Comparison of ENCODE assay signal across 8 cellular contexts in genomic region chr10:72626444-72626754, GRCh38. TPM values are rescaled to one million over a fixed set of nuclear protein-coding genes. Genes with fewer than 3 reads are reported as not detected.
DNase-seq lines count a peak whose midpoint lies in the region; ATAC-seq and TF ChIP-seq lines count a peak whose summit lies in the region.

No MANE protein-coding gene starts in this region.

- no peak for TF ChIP-seq EP300 in esophagus muscularis mucosa (IDR thresholded peaks at IDR 0.05)
- no peak for TF ChIP-seq EP300 in sigmoid colon (IDR thresholded peaks at IDR 0.05)

- H3K9me3 ChIP-seq in RWPE2 (ENCODE audit: severe bottlenecking) = no peaks in the 10 kb centered on the region
- H3K9me3 ChIP-seq in esophagus muscularis mucosa = no peaks in the 10 kb centered on the region
- H3K9me3 ChIP-seq in sigmoid colon = no peaks in the 10 kb centered on the region

- ATAC-seq in GM18508 (IDR thresholded peaks at IDR 0.05; ENCODE audit: insufficient read depth, unreplicated experiment) = peak; percentile 8
- ATAC-seq in RWPE2 (ENCODE audit: low read depth) = no peak
- ATAC-seq in HG03025 (IDR thresholded peaks at IDR 0.05; ENCODE audit: low FRiP score, unreplicated experiment) = no peak

- TF ChIP-seq CTCF in RWPE2 (IDR thresholded peaks at IDR 0.05; ENCODE audit: poor library complexity, severe bottlenecking) (no peak), esophagus muscularis mucosa (IDR thresholded peaks at IDR 0.05) (no peak), sigmoid colon (IDR thresholded peaks at IDR 0.05) (no peak), GM20000 (IDR thresholded peaks at IDR 0.05; ENCODE audit: extremely low read depth, missing control alignments) (no peak)

- 0% methylated on average over 1 of the region's 1 CpG for WGBS in esophagus muscularis mucosa
- WGBS in sigmoid colon, 2 donors = 1 to 2% methylated on average over 1 of the region's 1 CpG

- intact Hi-C loops in esophagus muscularis mucosa (cut with DNase I) = loop anchor here (5.0 kb wide), 3 partner anchors 66 to 259 kb away; partner anchors contain the start of gene MCU
- intact Hi-C loops in sigmoid colon (cut with DNase I) = loop anchor here (2.0 to 10.0 kb wide), 3 partner anchors 66 to 272 kb away; partner anchors contain the start of genes DNAJB12 and MCU

- H3K4me1 ChIP-seq in RWPE2 (ENCODE audit: insufficient read depth, poor library complexity, severe bottlenecking) (peaks cover 10% of the 10 kb centered on the region), esophagus muscularis mucosa (peaks cover 6 to 20% (median 19%) of the 10 kb centered on the region in 4 donors), sigmoid colon (peaks cover 0 to 15% (median 13%) of the 10 kb centered on the region in 4 donors)

- TF ChIP-seq POLR2A in esophagus muscularis mucosa (IDR thresholded peaks at IDR 0.05; ENCODE audit: low read depth) (no peak), sigmoid colon (IDR thresholded peaks at IDR 0.05) (no peak)

- H3K36me3 ChIP-seq in RWPE2 (ENCODE audit: low read depth) = no peaks in the 10 kb centered on the region
- no peaks in the 10 kb centered on the region for H3K36me3 ChIP-seq in esophagus muscularis mucosa
- no peaks in the 10 kb centered on the region for H3K36me3 ChIP-seq in sigmoid colon

- H3K27ac ChIP-seq in RWPE2 (ENCODE audit: poor library complexity, severe bottlenecking) (peak overlapping the region; percentile 29), esophagus muscularis mucosa (replicated peaks in 1 of 4) (peak overlapping the region; percentile 59 to 85 (median 82)), sigmoid colon (peak overlapping the region; percentile 87 to 93 (median 88))

- DNase-seq in RWPE2 (ENCODE audit: low spot score) = no peak
- DNase-seq in esophagus muscularis mucosa (ENCODE audit: extremely low spot score) = no peak
- DNase-seq in sigmoid colon = no peak
- DNase-seq in stimulated activated naive CD4-positive, alpha-beta T cell (lab: John Stamatoyannopoulos, UW) = no peak
- DNase-seq in GM20000 (ENCODE audit: low spot score) = no peak
- no peak for DNase-seq in hepatic stellate cell (ENCODE audit: low spot score)

- H3K4me3 ChIP-seq in RWPE2 (ENCODE audit: severe bottlenecking) (peak overlapping the region; percentile 77), esophagus muscularis mucosa (peak overlapping the region; percentile 79 to 90 (median 83)), sigmoid colon (peak overlapping the region; percentile 84 to 92 (median 86))

- no peaks in the 10 kb centered on the region for H3K27me3 ChIP-seq in RWPE2 (ENCODE audit: insufficient read depth, poor library complexity, severe bottlenecking)
- no peaks in the 10 kb centered on the region for H3K27me3 ChIP-seq in esophagus muscularis mucosa
- no peaks in the 10 kb centered on the region for H3K27me3 ChIP-seq in sigmoid colon

RNA-seq across cellular contexts. Expression of gene MICU1, which starts 0.5 kb away (rescaled TPM):
- total RNA-seq in esophagus muscularis mucosa (10 to 100 TPM; 31.6 to 39.7 (median 35.0) TPM), sigmoid colon (10 to 100 TPM; 29.7 to 53.5 (median 33.9) TPM)
- 10 to 100 TPM; 29.4 to 39.1 (median 30.7) TPM for polyA plus RNA-seq in sigmoid colon

Comparison
In these comparisons a context has a peak if more than half of its experiments do, and no peak if none do; other contexts are left out.
1. H3K27ac ChIP-seq: peak in every context shown above with its lines; median percentile 88 in sigmoid colon; 82 in esophagus muscularis mucosa; 29 in RWPE2.